ENCODE assay signal across 20 cellular contexts in the genomic region with DNA sequence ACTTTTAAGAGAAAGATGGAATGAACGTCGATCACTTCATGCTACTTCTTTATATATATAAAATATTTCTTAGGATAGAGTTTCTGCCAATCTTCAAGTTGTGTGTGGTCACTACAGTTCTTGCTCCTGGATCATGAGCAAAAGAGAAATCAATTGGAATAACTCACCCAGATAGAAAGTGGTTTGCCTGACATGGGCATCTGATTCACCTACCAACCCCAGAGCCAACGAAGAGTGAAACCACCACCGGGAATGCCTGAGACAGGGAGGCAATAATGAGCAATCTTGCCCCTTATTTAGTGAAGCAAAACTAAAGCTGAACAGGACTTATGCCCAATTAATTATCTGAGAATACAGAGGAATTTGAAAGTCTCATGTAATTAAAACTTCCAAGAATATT.
"Had no signal": no experiment of that assay in that cellular context is flagged by ENCODE, and none has a peak within 500 bp of the region (broad histone marks: within the 10 kb centered on the region; RNA-seq: fewer than 3 reads in every experiment).

No MANE protein-coding gene starts in this region.

- ATAC-seq: HepG2 had no signal

- H3K4me1 ChIP-seq: SJSA1 had no signal

- H3K9me3 ChIP-seq: MG63, SJSA1 had no signal

- H3K27me3 ChIP-seq: MG63, SJSA1 had no signal

- DNase-seq: IMR-90, Karpas-422, KG1, MG63, NCI-H1092, NCI-H1105 treated with DMSO at 0.1 percent for 48 hours, NCI-H1436, NCI-H187, NCI-H2029, NCI-H2171 treated with DMSO at 0.1 percent for 48 hours, NCI-H345, NCI-H524, NCI-H526 treated with DMSO at 0.1 percent for 48 hours, NCI-H748 treated with DMSO at 0.1 percent for 48 hours, Right ventricle myocardium superior, RPMI8226, SIG-M5 had no signal

- H3K36me3 ChIP-seq: MG63, SJSA1 had no signal

- H3K4me3 ChIP-seq: MG63, SJSA1, SK-N-MC had no signal

- H3K27ac ChIP-seq: SJSA1, SK-N-MC had no signal
